In the genomic region with DNA sequence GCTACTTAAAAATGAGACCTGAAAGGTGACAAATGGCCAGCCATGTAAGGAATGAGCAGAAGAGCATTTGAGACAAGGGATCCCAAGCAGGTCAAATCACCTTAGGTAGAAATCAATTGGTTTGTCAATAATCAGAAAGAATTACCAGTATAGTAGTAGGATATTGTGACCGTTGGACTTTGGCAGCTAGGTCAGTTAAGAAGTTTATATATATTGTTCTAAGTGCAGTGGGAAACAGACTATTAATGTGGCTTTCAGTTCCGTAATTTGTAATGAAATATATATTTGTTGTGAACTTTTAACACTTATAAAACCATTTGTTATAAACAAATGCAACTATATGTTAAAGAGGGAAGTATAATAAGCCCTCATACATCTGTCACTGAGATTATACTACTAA, we compare ENCODE assay signal across 1 cellular context.
TF ChIP-seq lines count a peak whose summit lies in the region.

No MANE protein-coding gene starts in this region.

TF ChIP-seq in GM12878, 131 proteins besides CTCF, POLR2A, EP300 and RAD21 (continued from another document):
- TF ChIP-seq ZNF687 (IDR thresholded peaks at IDR 0.05), result no peak
- TF ChIP-seq, protein P1, sequence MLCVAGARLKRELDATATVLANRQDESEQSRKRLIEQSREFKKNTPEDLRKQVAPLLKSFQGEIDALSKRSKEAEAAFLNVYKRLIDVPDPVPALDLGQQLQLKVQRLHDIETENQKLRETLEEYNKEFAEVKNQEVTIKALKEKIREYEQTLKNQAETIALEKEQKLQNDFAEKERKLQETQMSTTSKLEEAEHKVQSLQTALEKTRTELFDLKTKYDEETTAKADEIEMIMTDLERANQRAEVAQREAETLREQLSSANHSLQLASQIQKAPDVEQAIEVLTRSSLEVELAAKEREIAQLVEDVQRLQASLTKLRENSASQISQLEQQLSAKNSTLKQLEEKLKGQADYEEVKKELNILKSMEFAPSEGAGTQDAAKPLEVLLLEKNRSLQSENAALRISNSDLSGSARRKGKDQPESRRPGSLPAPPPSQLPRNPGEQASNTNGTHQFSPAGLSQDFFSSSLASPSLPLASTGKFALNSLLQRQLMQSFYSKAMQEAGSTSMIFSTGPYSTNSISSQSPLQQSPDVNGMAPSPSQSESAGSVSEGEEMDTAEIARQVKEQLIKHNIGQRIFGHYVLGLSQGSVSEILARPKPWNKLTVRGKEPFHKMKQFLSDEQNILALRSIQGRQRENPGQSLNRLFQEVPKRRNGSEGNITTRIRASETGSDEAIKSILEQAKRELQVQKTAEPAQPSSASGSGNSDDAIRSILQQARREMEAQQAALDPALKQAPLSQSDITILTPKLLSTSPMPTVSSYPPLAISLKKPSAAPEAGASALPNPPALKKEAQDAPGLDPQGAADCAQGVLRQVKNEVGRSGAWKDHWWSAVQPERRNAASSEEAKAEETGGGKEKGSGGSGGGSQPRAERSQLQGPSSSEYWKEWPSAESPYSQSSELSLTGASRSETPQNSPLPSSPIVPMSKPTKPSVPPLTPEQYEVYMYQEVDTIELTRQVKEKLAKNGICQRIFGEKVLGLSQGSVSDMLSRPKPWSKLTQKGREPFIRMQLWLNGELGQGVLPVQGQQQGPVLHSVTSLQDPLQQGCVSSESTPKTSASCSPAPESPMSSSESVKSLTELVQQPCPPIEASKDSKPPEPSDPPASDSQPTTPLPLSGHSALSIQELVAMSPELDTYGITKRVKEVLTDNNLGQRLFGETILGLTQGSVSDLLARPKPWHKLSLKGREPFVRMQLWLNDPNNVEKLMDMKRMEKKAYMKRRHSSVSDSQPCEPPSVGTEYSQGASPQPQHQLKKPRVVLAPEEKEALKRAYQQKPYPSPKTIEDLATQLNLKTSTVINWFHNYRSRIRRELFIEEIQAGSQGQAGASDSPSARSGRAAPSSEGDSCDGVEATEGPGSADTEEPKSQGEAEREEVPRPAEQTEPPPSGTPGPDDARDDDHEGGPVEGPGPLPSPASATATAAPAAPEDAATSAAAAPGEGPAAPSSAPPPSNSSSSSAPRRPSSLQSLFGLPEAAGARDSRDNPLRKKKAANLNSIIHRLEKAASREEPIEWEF (IDR thresholded peaks at IDR 0.05; ENCODE audit: insufficient replicate concordance, low read depth, low read length), result peak; percentile 74
- no peak for TF ChIP-seq FOS (IDR thresholded peaks at IDR 0.05; ENCODE audit: borderline replicate concordance, extremely low read depth, insufficient read length)
- no peak for TF ChIP-seq TAF1 (IDR thresholded peaks at IDR 0.05; ENCODE audit: borderline replicate concordance, low read depth, low read length)
- TF ChIP-seq CREB1 (IDR thresholded peaks at IDR 0.05; ENCODE audit: low read depth), result no peak
- no peak for TF ChIP-seq NFXL1 (IDR thresholded peaks at IDR 0.05; ENCODE audit: borderline replicate concordance)
